ENCODE assay signal across 22 cellular contexts in the genomic region with DNA sequence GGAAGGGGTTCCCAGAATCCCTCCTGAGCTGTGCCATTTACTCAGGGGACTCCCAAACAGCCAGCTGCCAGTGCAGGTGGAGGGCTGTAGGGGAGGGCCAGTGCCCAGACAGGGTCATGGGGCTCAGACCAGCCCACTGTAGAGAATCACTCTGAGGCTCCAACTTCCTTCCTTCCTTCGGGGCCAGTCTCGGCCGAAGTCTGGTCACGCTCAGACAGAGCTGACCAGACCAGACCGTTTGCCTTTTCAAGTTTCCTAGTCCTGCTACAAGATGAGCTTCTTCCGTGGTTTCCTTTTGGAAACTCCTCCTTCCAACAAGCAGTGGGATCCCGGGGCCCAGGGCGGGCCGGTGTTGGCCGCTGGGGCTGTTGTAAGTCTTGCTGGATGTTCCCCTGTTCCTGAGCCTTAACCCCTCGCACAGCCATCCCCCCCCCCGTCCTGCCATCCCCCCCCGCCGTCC. TPM values are rescaled to one million over a fixed set of nuclear protein-coding genes. Genes with fewer than 3 reads are reported as not detected.
A peak's percentile ranks its signal among the peaks of the same experiment; 100 is the strongest.
DNase-seq lines count a peak whose midpoint lies in the region; ATAC-seq and TF ChIP-seq lines count a peak whose summit lies in the region.
"Had no signal": no experiment of that assay in that cellular context is flagged by ENCODE, and none has a peak within 500 bp of the region (broad histone marks: within the 10 kb centered on the region; RNA-seq: fewer than 3 reads in every experiment).

No MANE protein-coding gene starts in this region.

- H3K36me3 ChIP-seq in thoracic aorta (peaks cover 36% of the 10 kb centered on the region), brain microvascular endothelial cell (replicated peaks) (peaks cover 10% of the 10 kb centered on the region)

- peaks cover 15% of the 10 kb centered on the region for H3K4me1 Mint-ChIP-seq in activated naive CD4-positive, alpha-beta T cell treated with anti-CD3 and anti-CD28 coated beads for 36 hours (ENCODE audit: low read depth)
- H3K4me1 Mint-ChIP-seq in chondrocyte (ENCODE audit: low read depth) (peaks cover 9% of the 10 kb centered on the region), mesothelial cell of epicardium (no peaks in the 10 kb centered on the region)
- no peaks in the 10 kb centered on the region for H3K4me1 Mint-ChIP-seq in activated CD8-positive, alpha-beta memory T cell treated with anti-CD3 and anti-CD28 coated beads, Interleukin-2, amount 10 ng/mL, durations not matched to agents 7 days and 5 days
- H3K4me1 Mint-ChIP-seq: endodermal cell had no signal

- CTCF ChIA-PET in activated naive CD4-positive, alpha-beta T cell treated with anti-CD3 and anti-CD28 coated beads for 36 hours (lab: Charles Lee) = interaction anchor here (0.7 to 1.9 kb wide), 6 partner anchors 52 to 396 kb away, joined by 3 to 8 read pairs (median 4); partner anchors contain the start of gene CDKN2AIPNL
- CTCF ChIA-PET in activated CD8-positive, alpha-beta memory T cell treated with anti-CD3 and anti-CD28 coated beads, Interleukin-2, amount 10 ng/mL, durations not matched to agents 7 days and 5 days (lab: Charles Lee) = interaction anchor here (0.8 to 3.9 kb wide), 5 partner anchors 8 to 325 kb away, joined by 3 to 31 read pairs (median 3); partner anchors contain the start of genes CDKN2AIPNL and PCBD2

- TF ChIP-seq CTCF in chondrocyte (IDR thresholded peaks at IDR 0.05) (no peak), mesothelial cell of epicardium (IDR thresholded peaks at IDR 0.05; ENCODE audit: unreplicated experiment) (no peak), thoracic aorta (IDR thresholded peaks at IDR 0.05) (no peak), brain microvascular endothelial cell (IDR thresholded peaks at IDR 0.05; ENCODE audit: low read depth, low read length, missing control alignments) (no peak)

- no peaks in the 10 kb centered on the region for H3K9me3 Mint-ChIP-seq in activated naive CD4-positive, alpha-beta T cell treated with anti-CD3 and anti-CD28 coated beads, Interleukin-2, amount 50 U/mL, for 72 hours
- H3K9me3 Mint-ChIP-seq in activated naive CD4-positive, alpha-beta T cell treated with anti-CD3 and anti-CD28 coated beads for 36 hours = no peaks in the 10 kb centered on the region
- H3K9me3 Mint-ChIP-seq in chondrocyte (ENCODE audit: low read depth) (no peaks in the 10 kb centered on the region), mesothelial cell of epicardium (no peaks in the 10 kb centered on the region)
- no peaks in the 10 kb centered on the region for H3K9me3 Mint-ChIP-seq in activated CD8-positive, alpha-beta memory T cell treated with anti-CD3 and anti-CD28 coated beads, Interleukin-2, amount 10 ng/mL, durations not matched to agents 7 days and 5 days (ENCODE audit: low read depth)
- H3K9me3 Mint-ChIP-seq: endodermal cell had no signal

- peaks cover 14 to 49% of the 10 kb centered on the region in 2 donors for H3K4me1 ChIP-seq in thoracic aorta (ENCODE audit: control insufficient read depth in 1 of 2, low read depth in 2 of 2)

- in situ Hi-C loops in brain microvascular endothelial cell (cut with HindIII; ENCODE audit: low pct_ligation_motif_present, low sequenced_read_pairs) = no loop called here

- no peak for ATAC-seq in activated naive CD4-positive, alpha-beta T cell treated with anti-CD3 and anti-CD28 coated beads, Interleukin-2, amount 50 U/mL, for 72 hours
- ATAC-seq in thoracic aorta (ENCODE audit: insufficient number of reproducible peaks, low FRiP score, low read depth) = no peak
- no peak for ATAC-seq in activated CD8-positive, alpha-beta memory T cell treated with anti-CD3 and anti-CD28 coated beads, Interleukin-2, amount 10 ng/mL, durations not matched to agents 7 days and 5 days
- ATAC-seq: lower lobe of right lung had no signal

- peaks cover 0 to 7% of the 10 kb centered on the region in 2 donors for H3K36me3 Mint-ChIP-seq in activated naive CD4-positive, alpha-beta T cell treated with anti-CD3 and anti-CD28 coated beads, Interleukin-2, amount 50 U/mL, for 72 hours
- H3K36me3 Mint-ChIP-seq in activated naive CD4-positive, alpha-beta T cell treated with anti-CD3 and anti-CD28 coated beads for 36 hours (ENCODE audit: low read depth) = peaks cover 24% of the 10 kb centered on the region
- H3K36me3 Mint-ChIP-seq in chondrocyte (ENCODE audit: low read depth) (peaks cover 15% of the 10 kb centered on the region), mesothelial cell of epicardium (peaks cover 6% of the 10 kb centered on the region)
- H3K36me3 Mint-ChIP-seq in activated CD8-positive, alpha-beta memory T cell treated with anti-CD3 and anti-CD28 coated beads, Interleukin-2, amount 10 ng/mL, durations not matched to agents 7 days and 5 days = peaks cover 14% of the 10 kb centered on the region

- H3K4me3 ChIP-seq in thoracic aorta = no peak overlapping the region
- no peak overlapping the region for H3K4me3 ChIP-seq in brain microvascular endothelial cell (ENCODE audit: low read depth, low read length)
- H3K4me3 ChIP-seq: lower lobe of right lung, skin epidermis had no signal

- no peak overlapping the region for H3K4me3 Mint-ChIP-seq in activated naive CD4-positive, alpha-beta T cell treated with anti-CD3 and anti-CD28 coated beads for 36 hours
- no peak overlapping the region for H3K4me3 Mint-ChIP-seq in chondrocyte (ENCODE audit: unreplicated experiment)
- no peak overlapping the region for H3K4me3 Mint-ChIP-seq in mesothelial cell of epicardium
- no peak overlapping the region for H3K4me3 Mint-ChIP-seq in activated CD8-positive, alpha-beta memory T cell treated with anti-CD3 and anti-CD28 coated beads, Interleukin-2, amount 10 ng/mL, durations not matched to agents 7 days and 5 days
- H3K4me3 Mint-ChIP-seq: endodermal cell had no signal

- no peak for DNase-seq in activated naive CD4-positive, alpha-beta T cell treated with anti-CD3 and anti-CD28 coated beads, Interleukin-2, amount 50 U/mL, for 72 hours (ENCODE audit: low spot score in 2 of 2)
- no peak for DNase-seq in activated naive CD4-positive, alpha-beta T cell treated with anti-CD3 and anti-CD28 coated beads for 36 hours
- DNase-seq in chondrocyte (ENCODE audit: low spot score) (peak; percentile 50), mesothelial cell of epicardium (ENCODE audit: low spot score in 2 of 2, unreplicated experiment in 2 of 2) (no peak), thoracic aorta (ENCODE audit: low spot score) (no peak), brain microvascular endothelial cell (no peak), NCI-H146 (lab: John Stamatoyannopoulos, UW) (no peak)
- no peak for DNase-seq in activated CD8-positive, alpha-beta memory T cell treated with anti-CD3 and anti-CD28 coated beads, Interleukin-2, amount 10 ng/mL, durations not matched to agents 7 days and 5 days
- DNase-seq: activated CD4-positive, alpha-beta T cell treated with anti-CD3 and anti-CD28 coated beads, Interleukin-2, amount 50 U/mL, for 1 hour; activated CD8-positive, alpha-beta memory T cell treated with anti-CD3 and anti-CD28 coated beads, Interleukin-2, amount 50 U/mL, for 48 hours; amniotic stem cell; cortex of kidney; endodermal cell; HCEC 1CT; IMR-90; lower lobe of right lung; NCI-H1105; NCI-H2029 treated with DMSO at 0.1 percent for 48 hours; NCI-H226; RPMI8226; stimulated activated CD4-positive, alpha-beta T cell treated with anti-CD3 and anti-CD28 coated beads, Interleukin-1b, Interleukin-23, amount 100 ng/mL, for 48 hours had no signal

- intact Hi-C loops in activated naive CD4-positive, alpha-beta T cell treated with anti-CD3 and anti-CD28 coated beads for 36 hours (cut with micrococcal nuclease) = no loop called here

- H3K27me3 Mint-ChIP-seq in activated naive CD4-positive, alpha-beta T cell treated with anti-CD3 and anti-CD28 coated beads for 36 hours (ENCODE audit: low read depth) = no peaks in the 10 kb centered on the region
- H3K27me3 Mint-ChIP-seq in chondrocyte (ENCODE audit: low read depth) (no peaks in the 10 kb centered on the region), mesothelial cell of epicardium (ENCODE audit: low read depth) (no peaks in the 10 kb centered on the region)
- H3K27me3 Mint-ChIP-seq in activated CD8-positive, alpha-beta memory T cell treated with anti-CD3 and anti-CD28 coated beads, Interleukin-2, amount 10 ng/mL, durations not matched to agents 7 days and 5 days = no peaks in the 10 kb centered on the region

- no peaks in the 10 kb centered on the region for H3K27me3 ChIP-seq in thoracic aorta (replicated peaks; ENCODE audit: insufficient read depth)
- H3K27me3 ChIP-seq in brain microvascular endothelial cell (replicated peaks) = no peaks in the 10 kb centered on the region

- peak overlapping the region; percentile 7 to 48 for H3K27ac Mint-ChIP-seq in activated naive CD4-positive, alpha-beta T cell treated with anti-CD3 and anti-CD28 coated beads, Interleukin-2, amount 50 U/mL, for 72 hours
- no peak overlapping the region for H3K27ac Mint-ChIP-seq in activated naive CD4-positive, alpha-beta T cell treated with anti-CD3 and anti-CD28 coated beads for 36 hours
- H3K27ac Mint-ChIP-seq in chondrocyte (ENCODE audit: unreplicated experiment) (no peak overlapping the region), mesothelial cell of epicardium (peak overlapping the region; percentile 28)
- no peak overlapping the region for H3K27ac Mint-ChIP-seq in activated CD8-positive, alpha-beta memory T cell treated with anti-CD3 and anti-CD28 coated beads, Interleukin-2, amount 10 ng/mL, durations not matched to agents 7 days and 5 days
- H3K27ac Mint-ChIP-seq: endodermal cell had no signal

- no peaks in the 10 kb centered on the region for H3K9me3 ChIP-seq in thoracic aorta
- H3K9me3 ChIP-seq: lower lobe of right lung had no signal

- H3K27ac ChIP-seq in thoracic aorta (peak overlapping the region; percentile 36 to 63), brain microvascular endothelial cell (no peak overlapping the region)
- H3K27ac ChIP-seq: lower lobe of right lung had no signal

RNA-seq across cellular contexts. Expression of gene SAR1B, which starts 52.6 kb away (rescaled TPM):
- total RNA-seq in activated naive CD4-positive, alpha-beta T cell treated with anti-CD3 and anti-CD28 coated beads, Interleukin-2, amount 50 U/mL, for 72 hours = 10 to 100 TPM; 44.0 to 47.1 TPM
- 10 to 100 TPM; 42.5 to 42.8 TPM for total RNA-seq in activated naive CD4-positive, alpha-beta T cell treated with anti-CD3 and anti-CD28 coated beads for 36 hours
- total RNA-seq in chondrocyte = 76.8 to 95.5 TPM (median 77.1 TPM) in 3 replicates
- 26.1 to 30.4 TPM (median 30.2 TPM) in 3 replicates for total RNA-seq in mesothelial cell of epicardium
- total RNA-seq in thoracic aorta = 10 to 100 TPM; 53.7 to 57.4 TPM
- 10 to 100 TPM; 41.1 to 61.8 TPM for total RNA-seq in activated CD8-positive, alpha-beta memory T cell treated with anti-CD3 and anti-CD28 coated beads, Interleukin-2, amount 10 ng/mL, durations not matched to agents 7 days and 5 days

RNA-seq across cellular contexts. Expression of gene JADE2, which starts 54.6 kb away (rescaled TPM):
- 10 to 100 TPM; 73.4 to 80.8 TPM for total RNA-seq in activated naive CD4-positive, alpha-beta T cell treated with anti-CD3 and anti-CD28 coated beads, Interleukin-2, amount 50 U/mL, for 72 hours
- total RNA-seq in activated naive CD4-positive, alpha-beta T cell treated with anti-CD3 and anti-CD28 coated beads for 36 hours = 10 to 100 TPM; 78.4 to 86.6 TPM
- total RNA-seq in chondrocyte = 16.3 to 17.6 TPM (median 16.8 TPM) in 3 replicates
- 24.7 to 26.4 TPM (median 25.2 TPM) in 3 replicates for total RNA-seq in mesothelial cell of epicardium
- total RNA-seq in thoracic aorta = 10 to 100 TPM; 54.0 to 81.3 TPM
- 10 to 100 TPM; 88.1 to 98.4 TPM for total RNA-seq in activated CD8-positive, alpha-beta memory T cell treated with anti-CD3 and anti-CD28 coated beads, Interleukin-2, amount 10 ng/mL, durations not matched to agents 7 days and 5 days

Comparison
In these comparisons a context has a peak if more than half of its experiments do, and no peak if none do; other contexts are left out.
1. H3K27ac Mint-ChIP-seq: peak in activated naive CD4-positive, alpha-beta T cell treated with anti-CD3 and anti-CD28 coated beads, Interleukin-2, amount 50 U/mL, for 72 hours (2 of 2) and mesothelial cell of epicardium (single experiment); none in activated naive CD4-positive, alpha-beta T cell treated with anti-CD3 and anti-CD28 coated beads for 36 hours (single experiment), chondrocyte (single experiment) and activated CD8-positive, alpha-beta memory T cell treated with anti-CD3 and anti-CD28 coated beads, Interleukin-2, amount 10 ng/mL, durations not matched to agents 7 days and 5 days (single experiment).